Comparison of ENCODE assay signal across 28 cellular contexts in genomic region chr1:235942625-235942934, GRCh38.
DNase-seq lines count a peak whose midpoint lies in the region; ATAC-seq, FAIRE-seq and TF ChIP-seq lines count a peak whose summit lies in the region.
"Had no signal": no experiment of that assay in that cellular context is flagged by ENCODE, and none has a peak within 500 bp of the region (broad histone marks: within the 10 kb centered on the region; RNA-seq: fewer than 3 reads in every experiment).

No MANE protein-coding gene starts in this region.

- no peak overlapping the region for H3K4me3 ChIP-seq in BLaER1 treated with 17β-estradiol and CSF1 and Interleukin-3, amounts not matched to agents 10 nM and 100 nM
- H3K4me3 ChIP-seq in Panc1 (ENCODE audit: low read depth in 2 of 2, low read length in 2 of 2) = no peak overlapping the region
- H3K4me3 ChIP-seq in HepG2 (replicated peaks in 1 of 3; ENCODE audit: insufficient read depth in 1 of 3, low read depth in 2 of 3, low read length in 3 of 3) = no peak overlapping the region
- peak overlapping the region in 1 of 8 donors; percentile 3 for H3K4me3 ChIP-seq in spleen
- no peak overlapping the region for H3K4me3 ChIP-seq in mesendoderm (ENCODE audit: low read length)
- H3K4me3 ChIP-seq: gastrocnemius medialis, GM12878, Peyer's patch, prostate gland, right lobe of liver, testis had no signal

- no peak for TF ChIP-seq EP300 in HepG2 (IDR thresholded peaks at IDR 0.05; ENCODE audit: low read depth in 2 of 2, low read length in 2 of 2)
- TF ChIP-seq EP300 in HepG2 (CRISPR knock-in tag; IDR thresholded peaks at IDR 0.05; ENCODE audit: borderline replicate concordance) = no peak

- CTCF ChIA-PET in Panc1 (lab: Charles Lee) = interaction anchor here (0.6 kb wide), 1 partner anchor 9 kb away, joined by 3 read pairs; no protein-coding TSS in a partner anchor
- CTCF ChIA-PET in HepG2 (lab: Yijun Ruan, JAX; ENCODE audit: low intra/inter-chr PET ratio, low total read pairs) = no interaction called here

- no peak overlapping the region for H2AK5ac ChIP-seq in mesendoderm (ENCODE audit: low read length)

- no peak overlapping the region for H4K8ac ChIP-seq in mesendoderm (ENCODE audit: low read depth, low read length)

- intact Hi-C loops in Panc1 (cut with micrococcal nuclease; ENCODE audit: unreplicated experiment) = no loop called here
- intact Hi-C loops in HepG2 (cut with micrococcal nuclease; ENCODE audit: unreplicated experiment) = no loop called here
- intact Hi-C loops in spleen (cut with DNase I; ENCODE audit: low total_unique reads) = no loop called here

- H2BK5ac ChIP-seq in mesendoderm (ENCODE audit: low read length) = no peak overlapping the region

- peak overlapping the region in 9 of 11 experiments; percentile 59 to 93 (median 88); a peak in 16 of 22 replicates for H3K9ac ChIP-seq in BLaER1 treated with 17β-estradiol and CSF1 and Interleukin-3, amounts not matched to agents 10 nM and 100 nM
- no peak overlapping the region for H3K9ac ChIP-seq in HepG2 (ENCODE audit: insufficient read depth, low read depth, low read length)
- H3K9ac ChIP-seq in mesendoderm (ENCODE audit: low read length) = no peak overlapping the region

- FAIRE-seq in HepG2 (lab: Jason Lieb, UNC) = no peak
- FAIRE-seq: GM12878, urothelium cell line had no signal

- H3K27me3 ChIP-seq in BLaER1 treated with 17β-estradiol and CSF1 and Interleukin-3, amounts not matched to agents 10 nM and 100 nM = no peaks in the 10 kb centered on the region
- H3K27me3 ChIP-seq in Panc1 (ENCODE audit: control insufficient read depth, insufficient read depth, low read length) (no peaks in the 10 kb centered on the region), HepG2 (ENCODE audit: control insufficient read depth in 1 of 2, insufficient read depth in 2 of 2, low read length in 2 of 2) (no peaks in the 10 kb centered on the region), spleen (replicated peaks in 1 of 7) (no peaks in the 10 kb centered on the region), mesendoderm (ENCODE audit: insufficient read depth, low read length, poor library complexity) (no peaks in the 10 kb centered on the region)
- H3K27me3 ChIP-seq: brain microvascular endothelial cell, gastrocnemius medialis, Peyer's patch, right lobe of liver, testis had no signal

- no peaks in the 10 kb centered on the region for H3K36me3 ChIP-seq in BLaER1 treated with 17β-estradiol and CSF1 and Interleukin-3, amounts not matched to agents 10 nM and 100 nM
- H3K36me3 ChIP-seq in Panc1 (ENCODE audit: control insufficient read depth, insufficient read depth, low read length) (no peaks in the 10 kb centered on the region), HepG2 (replicated peaks in 1 of 2; ENCODE audit: control insufficient read depth in 1 of 2, insufficient read depth in 2 of 2, low read length in 2 of 2) (no peaks in the 10 kb centered on the region), spleen (no peaks in the 10 kb centered on the region), mesendoderm (ENCODE audit: control insufficient read depth, insufficient read depth, low read length) (no peaks in the 10 kb centered on the region)
- H3K36me3 ChIP-seq: brain microvascular endothelial cell, gastrocnemius medialis, Peyer's patch, prostate gland, right lobe of liver had no signal

- in situ Hi-C loops in Panc1 (cut with HindIII; ENCODE audit: low pct_unique_long_range_greater_than_20kb, low sequenced_read_pairs) (no loop called here), HepG2 (cut with HindIII; ENCODE audit: extremely low pct_ligation_motif_present, low pct_unique_long_range_greater_than_20kb) (no loop called here)

- no peaks in the 10 kb centered on the region for H4K20me1 ChIP-seq in BLaER1 treated with 17β-estradiol and CSF1 and Interleukin-3, amounts not matched to agents 10 nM and 100 nM
- no peaks in the 10 kb centered on the region for H4K20me1 ChIP-seq in HepG2 (ENCODE audit: insufficient read depth, low read length)

- 0 out of 22 replicates have a peak, but pooled peaks cover 0 to 4% (median 0%) of the 10 kb centered on the region in 11 experiments for H3K9me3 ChIP-seq in BLaER1 treated with 17β-estradiol and CSF1 and Interleukin-3, amounts not matched to agents 10 nM and 100 nM (replicated peaks in 1 of 11)
- H3K9me3 ChIP-seq in Panc1 (ENCODE audit: control insufficient read depth, insufficient read depth, low read depth, low read length) (no peaks in the 10 kb centered on the region), HepG2 (ENCODE audit: low read length) (no peaks in the 10 kb centered on the region), spleen (no peaks in the 10 kb centered on the region)
- H3K9me3 ChIP-seq: gastrocnemius medialis, Peyer's patch, prostate gland, right lobe of liver, testis had no signal

- H4K5ac ChIP-seq in mesendoderm (ENCODE audit: low read length) = no peak overlapping the region

- H2AFZ ChIP-seq in HepG2 (ENCODE audit: low read length) = no peak overlapping the region

- POLR2A ChIA-PET in Panc1 (lab: Charles Lee) (no interaction called here), HepG2 (lab: Yijun Ruan, JAX) (interaction anchor here (0.6 kb wide), 1 partner anchor 28 kb away, joined by 3 read pairs; no protein-coding TSS in a partner anchor)

- no peak overlapping the region for H3K23ac ChIP-seq in mesendoderm (ENCODE audit: low read length)

- no peak for DNase-seq in Panc1 (ENCODE audit: low read depth, low spot score)
- DNase-seq in HepG2 (ENCODE audit: low spot score) = no peak
- no peak for DNase-seq in spleen
- no peak for DNase-seq in mesendoderm
- no peak for DNase-seq in D341Med (ENCODE audit: low spot score)
- DNase-seq in NCI-H187 (lab: John Stamatoyannopoulos, UW) = no peak
- DNase-seq: activated CD4-positive, alpha-beta memory T cell treated with anti-CD3 and anti-CD28 coated beads, Interleukin-2, amount 10 ng/mL, durations not matched to agents 7 days and 5 days; activated CD4-positive, alpha-beta T cell treated with anti-CD3 and anti-CD28 coated beads for 1 hour; activated naive CD4-positive, alpha-beta T cell treated with anti-CD3 and anti-CD28 coated beads for 36 hours; brain microvascular endothelial cell; EL; gastrocnemius medialis; GOT3; KG1; NCI-H1417; NCI-H2029 treated with DMSO at 0.1 percent for 48 hours; NCI-H2227 treated with DMSO at 0.1 percent for 48 hours; NCI-H526 treated with DMSO at 0.1 percent for 48 hours; Peyer's patch; SHP77 treated with DMSO at 0.1 percent for 48 hours; stimulated activated naive CD4-positive, alpha-beta T cell; testis had no signal

- no peak for TF ChIP-seq RAD21 in HepG2 (CRISPR knock-in tag; IDR thresholded peaks at IDR 0.05)

- peak overlapping the region in 10 of 11 experiments; percentile 58 to 100 (median 98); a peak in 21 of 22 replicates for H3K27ac ChIP-seq in BLaER1 treated with 17β-estradiol and CSF1 and Interleukin-3, amounts not matched to agents 10 nM and 100 nM
- H3K27ac ChIP-seq in Panc1 (ENCODE audit: low read length) = peak overlapping the region; percentile 48
- no peak overlapping the region for H3K27ac ChIP-seq in HepG2 (ENCODE audit: extremely low read length, insufficient read depth, low read length)
- H3K27ac ChIP-seq in spleen = peak overlapping the region in 6 of 8 donors; percentile 77 to 93 (median 88)
- H3K27ac ChIP-seq in mesendoderm (ENCODE audit: low read depth, low read length) = no peak overlapping the region
- H3K27ac ChIP-seq: gastrocnemius medialis, prostate gland, testis had no signal

- H3K79me1 ChIP-seq in mesendoderm (ENCODE audit: low read length) = no peaks in the 10 kb centered on the region

- BruUV-seq in Panc1 (replicated peaks; lab: Mats Ljungman, UMichigan) (no TSS peak), HepG2 (replicated peaks; lab: Mats Ljungman, UMichigan) (no TSS peak)

- H3K79me2 ChIP-seq in HepG2 (ENCODE audit: insufficient read depth, low read length) (no peaks in the 10 kb centered on the region), mesendoderm (ENCODE audit: control insufficient read depth, insufficient read depth, low read length) (no peaks in the 10 kb centered on the region)

- H3K4me2 ChIP-seq in BLaER1 treated with 17β-estradiol and CSF1 and Interleukin-3, amounts not matched to agents 10 nM and 100 nM = peak overlapping the region; percentile 38 to 94 (median 83)
- H3K4me2 ChIP-seq in HepG2 (ENCODE audit: low read depth, low read length) (peak overlapping the region; percentile 62), mesendoderm (ENCODE audit: low read length) (no peak overlapping the region)

- peaks cover 47 to 100% (median 98%) of the 10 kb centered on the region in 10 experiments for H3K4me1 ChIP-seq in BLaER1 treated with 17β-estradiol and CSF1 and Interleukin-3, amounts not matched to agents 10 nM and 100 nM
- H3K4me1 ChIP-seq in Panc1 (ENCODE audit: control insufficient read depth, insufficient read depth, low read length) = peaks cover 14% of the 10 kb centered on the region
- H3K4me1 ChIP-seq in HepG2 (ENCODE audit: insufficient read depth, low read length) = peaks cover 61% of the 10 kb centered on the region
- H3K4me1 ChIP-seq in spleen = peaks cover 31 to 99% (median 84%) of the 10 kb centered on the region in 6 donors
- H3K4me1 ChIP-seq in mesendoderm (ENCODE audit: control insufficient read depth, low read depth, low read length) = peaks cover 8% of the 10 kb centered on the region
- H3K4me1 ChIP-seq: gastrocnemius medialis, prostate gland had no signal

- no peak overlapping the region for H2BK15ac ChIP-seq in mesendoderm (replicated peaks; ENCODE audit: low read depth)

- 10% methylated on average over 6 of the region's 6 CpGs for WGBS in HepG2 (ENCODE audit: low lambda C conversion rate)
- 50 to 82% (median 74%) methylated on average over 6 of the region's 6 CpGs for WGBS in spleen, 5 donors
- WGBS in mesendoderm (ENCODE audit: extremely low coverage, insufficient coverage, low lambda C conversion rate) = no CpG with 5 or more reads among the region's 6 CpGs

- H3K4ac ChIP-seq in mesendoderm (ENCODE audit: low read depth, low read length) = no peak overlapping the region

- no peak for TF ChIP-seq POLR2A in HepG2 (IDR thresholded peaks at IDR 0.05; ENCODE audit: insufficient read depth in 1 of 2, low read depth in 2 of 2, low read length in 2 of 2)
- TF ChIP-seq POLR2A in spleen (IDR thresholded peaks at IDR 0.05) = no peak

- H2BK120ac ChIP-seq in mesendoderm (ENCODE audit: low read depth, low read length) = no peak overlapping the region

- ATAC-seq in Panc1 (no peak), HepG2 (no peak)
- no peak for ATAC-seq in activated CD4-positive, CD25-positive, alpha-beta regulatory T cell treated with anti-CD3 and anti-CD28 coated beads, Interleukin-2, amount 50 U/mL, for 24 hours
- ATAC-seq: gastrocnemius medialis, GM12878 had no signal

- H3K18ac ChIP-seq in mesendoderm (ENCODE audit: low read length) = no peak overlapping the region

- TF ChIP-seq CTCF in Panc1 (IDR thresholded peaks at IDR 0.05) (no peak), HepG2 (CRISPR knock-in tag; IDR thresholded peaks at IDR 0.05) (no peak), spleen (IDR thresholded peaks at IDR 0.05 in 8 of 11, conservative IDR thresholded peaks at IDR 0.05 in 3 of 11) (no peak)

- H3K56ac ChIP-seq in mesendoderm (ENCODE audit: low read length) = no peak overlapping the region

TF ChIP-seq in HepG2, 621 proteins besides CTCF, POLR2A, EP300 and RAD21 (continues in another document):
- TF ChIP-seq ZNF33A (CRISPR knock-in tag; IDR thresholded peaks at IDR 0.05; ENCODE audit: borderline replicate concordance) (no peak), KMT2B (CRISPR knock-in tag; IDR thresholded peaks at IDR 0.05) (no peak)

Comparison
In these comparisons a context has a peak if more than half of its experiments do, and no peak if none do; other contexts are left out.
1. H3K27ac ChIP-seq: peak in BLaER1 treated with 17β-estradiol and CSF1 and Interleukin-3, amounts not matched to agents 10 nM and 100 nM (10 of 11), Panc1 (single experiment) and spleen (6 of 8); none in HepG2 (single experiment) and mesendoderm (single experiment).
2. H3K9ac ChIP-seq: peak in BLaER1 treated with 17β-estradiol and CSF1 and Interleukin-3, amounts not matched to agents 10 nM and 100 nM (9 of 11); none in HepG2 (single experiment) and mesendoderm (single experiment).